13 cellular contexts compared by ENCODE assay signal in the genomic region with DNA sequence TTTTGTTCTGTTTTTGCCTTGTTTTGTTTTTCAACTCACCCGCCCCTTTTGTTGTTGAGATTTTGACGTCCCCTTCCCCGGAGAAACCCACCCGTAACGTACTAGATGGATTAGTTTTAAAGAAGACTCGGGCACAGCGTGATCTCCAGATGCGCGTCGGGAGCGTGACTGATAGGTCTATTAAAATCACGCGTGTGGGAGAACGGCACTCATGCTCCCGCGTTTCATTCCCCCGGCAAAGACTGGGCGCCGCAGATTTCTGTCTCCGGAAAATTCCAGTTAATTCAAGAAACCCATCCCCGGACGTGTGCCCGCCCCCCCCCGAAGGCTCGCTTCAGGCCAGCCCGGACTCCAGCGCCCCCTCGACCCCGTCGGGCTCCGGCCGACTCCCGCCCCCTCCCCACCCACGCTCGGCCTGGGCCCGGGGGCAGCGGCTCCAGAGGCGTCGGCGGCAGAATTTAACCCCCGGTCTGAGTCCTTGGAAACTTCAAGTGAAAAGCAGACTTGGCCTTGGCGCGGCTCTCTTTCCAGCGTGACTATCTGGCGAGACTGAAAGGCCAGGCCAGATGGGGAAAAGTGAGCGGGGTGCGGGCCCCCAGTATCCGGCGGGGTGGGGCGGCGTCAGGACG. TPM values are rescaled to one million over a fixed set of nuclear protein-coding genes. Genes with fewer than 3 reads are reported as not detected.
DNase-seq lines count a peak whose midpoint lies in the region; ATAC-seq and TF ChIP-seq lines count a peak whose summit lies in the region.
"Had no signal": no experiment of that assay in that cellular context is flagged by ENCODE, and none has a peak within 500 bp of the region (broad histone marks: within the 10 kb centered on the region; RNA-seq: fewer than 3 reads in every experiment).

No MANE protein-coding gene starts in this region.

- peaks cover 25% of the 10 kb centered on the region for H3K27me3 ChIP-seq in MG63
- peaks cover 0 to 97% (median 60%) of the 10 kb centered on the region in 4 donors for H3K27me3 ChIP-seq in esophagus muscularis mucosa
- peaks cover 81% of the 10 kb centered on the region for H3K27me3 ChIP-seq in trophoblast cell (ENCODE audit: insufficient read depth, low read length)

- H3K9me3 ChIP-seq in MG63 (no peaks in the 10 kb centered on the region), esophagus muscularis mucosa (no peaks in the 10 kb centered on the region), trophoblast cell (ENCODE audit: insufficient read depth, low read depth, low read length) (peaks cover 3% of the 10 kb centered on the region)
- H3K9me3 ChIP-seq: prostate gland had no signal

- peak overlapping the region; percentile 66 for H3K4me2 ChIP-seq in trophoblast cell (ENCODE audit: low read length)

- no peak overlapping the region for H3K4me3 Mint-ChIP-seq in T-helper 1 cell treated with Interleukin-12 subunit alpha and Interleukin-12 subunit beta and Interleukin-4 antibody, amounts not matched to agents 30 μg/mL and 1 μg/mL, for 36 hours
- H3K4me3 Mint-ChIP-seq in Calu3 (ENCODE audit: low read depth, unreplicated experiment), result no peak overlapping the region
- H3K4me3 Mint-ChIP-seq: dendritic cell treated with granulocyte-macrophage colony-stimulating factor and Interleukin-4, amounts not matched to agents 40 ng/mL and 50 ng/mL, for 4 days had no signal

- no peak for TF ChIP-seq POLR2A in esophagus muscularis mucosa (IDR thresholded peaks at IDR 0.05; ENCODE audit: low read depth)

- H3K36me3 Mint-ChIP-seq in T-helper 1 cell treated with Interleukin-12 subunit alpha and Interleukin-12 subunit beta and Interleukin-4 antibody, amounts not matched to agents 30 μg/mL and 1 μg/mL, for 36 hours (ENCODE audit: low read depth), result peaks cover 6% of the 10 kb centered on the region
- H3K36me3 Mint-ChIP-seq in Calu3 (ENCODE audit: insufficient read depth, unreplicated experiment), result no peaks in the 10 kb centered on the region

- peaks cover 24 to 43% (median 36%) of the 10 kb centered on the region in 4 donors for H3K4me1 ChIP-seq in esophagus muscularis mucosa
- H3K4me1 ChIP-seq in trophoblast cell (ENCODE audit: control insufficient read depth in 1 of 2, insufficient read depth in 2 of 2, low read length in 2 of 2), result peaks cover 15 to 18% of the 10 kb centered on the region in 2 experiments
- H3K4me1 ChIP-seq: prostate gland had no signal

- no peak overlapping the region for H2AFZ ChIP-seq in trophoblast cell (ENCODE audit: insufficient read depth, low read length, poor library complexity)

- H3K14ac ChIP-seq in trophoblast cell (ENCODE audit: low read length), result no peak overlapping the region

- no peak overlapping the region for H3K9ac ChIP-seq in trophoblast cell (ENCODE audit: low read length)

- no peak overlapping the region for H2AK5ac ChIP-seq in trophoblast cell (ENCODE audit: low read length)

- TF ChIP-seq CTCF in esophagus muscularis mucosa (IDR thresholded peaks at IDR 0.05) (no peak), Calu3 (IDR thresholded peaks at IDR 0.05; ENCODE audit: unreplicated experiment) (no peak)

- H3K27me3 Mint-ChIP-seq in T-helper 1 cell treated with Interleukin-12 subunit alpha and Interleukin-12 subunit beta and Interleukin-4 antibody, amounts not matched to agents 30 μg/mL and 1 μg/mL, for 36 hours (ENCODE audit: low read depth), result peaks cover 70% of the 10 kb centered on the region
- no peaks in the 10 kb centered on the region for H3K27me3 Mint-ChIP-seq in Calu3 (ENCODE audit: unreplicated experiment)

- peak overlapping the region; percentile 70 for H3K27ac Mint-ChIP-seq in T-helper 1 cell treated with Interleukin-12 subunit alpha and Interleukin-12 subunit beta and Interleukin-4 antibody, amounts not matched to agents 30 μg/mL and 1 μg/mL, for 36 hours
- H3K27ac Mint-ChIP-seq in Calu3 (ENCODE audit: unreplicated experiment), result no peak overlapping the region
- H3K27ac Mint-ChIP-seq: dendritic cell treated with granulocyte-macrophage colony-stimulating factor and Interleukin-4, amounts not matched to agents 40 ng/mL and 50 ng/mL, for 4 days had no signal

- no peak overlapping the region for H4K91ac ChIP-seq in trophoblast cell (ENCODE audit: low read depth, low read length)

- no peak overlapping the region for H4K12ac ChIP-seq in trophoblast cell (ENCODE audit: low read depth, low read length)

- H3K4me3 ChIP-seq in MG63 (peak overlapping the region; percentile 40), esophagus muscularis mucosa (peak overlapping the region; percentile 30 to 46 (median 38)), trophoblast cell (ENCODE audit: low read depth, low read length) (no peak overlapping the region)
- H3K4me3 ChIP-seq: prostate gland had no signal

- TF ChIP-seq EP300 in esophagus muscularis mucosa (IDR thresholded peaks at IDR 0.05), result no peak

- WGBS in esophagus muscularis mucosa, result 18% methylated on average over 26 of the region's 52 CpGs
- no CpG with 5 or more reads among the region's 52 CpGs for WGBS in trophoblast cell (ENCODE audit: extremely low coverage, insufficient coverage, insufficient read length)

- no peak overlapping the region for H2BK5ac ChIP-seq in trophoblast cell (ENCODE audit: low read depth, low read length, poor library complexity)

- peaks cover 7% of the 10 kb centered on the region for H3K4me1 Mint-ChIP-seq in T-helper 1 cell treated with Interleukin-12 subunit alpha and Interleukin-12 subunit beta and Interleukin-4 antibody, amounts not matched to agents 30 μg/mL and 1 μg/mL, for 36 hours (ENCODE audit: low read depth)
- no peaks in the 10 kb centered on the region for H3K4me1 Mint-ChIP-seq in Calu3 (ENCODE audit: low read depth, unreplicated experiment)

- DNase-seq in T-helper 1 cell (no peak), MG63 (no peak), esophagus muscularis mucosa (ENCODE audit: extremely low spot score) (no peak), trophoblast cell (no peak), superior temporal gyrus (ENCODE audit: extremely low spot score) (no peak), Calu3 (no peak)
- DNase-seq: activated CD8-positive, alpha-beta memory T cell treated with anti-CD3 and anti-CD28 coated beads, Interleukin-2, amount 50 U/mL, for 48 hours had no signal

- no peak overlapping the region for H4K8ac ChIP-seq in trophoblast cell (ENCODE audit: low read depth, low read length)

- H3K18ac ChIP-seq in trophoblast cell (ENCODE audit: low read length), result no peak overlapping the region

- peaks cover 14% of the 10 kb centered on the region for H3K9me3 Mint-ChIP-seq in T-helper 1 cell treated with Interleukin-12 subunit alpha and Interleukin-12 subunit beta and Interleukin-4 antibody, amounts not matched to agents 30 μg/mL and 1 μg/mL, for 36 hours
- H3K9me3 Mint-ChIP-seq in Calu3 (ENCODE audit: low read depth, unreplicated experiment), result peaks cover 2% of the 10 kb centered on the region
- H3K9me3 Mint-ChIP-seq: dendritic cell treated with granulocyte-macrophage colony-stimulating factor and Interleukin-4, amounts not matched to agents 40 ng/mL and 50 ng/mL, for 4 days had no signal

- no peak overlapping the region for H3K4ac ChIP-seq in trophoblast cell (ENCODE audit: low read depth, low read length)

- no peak overlapping the region for H2BK120ac ChIP-seq in trophoblast cell (ENCODE audit: insufficient read depth, low read length, poor library complexity)

- BruUV-seq in Calu3 (replicated peaks; lab: Mats Ljungman, UMichigan), result no TSS peak

- no peak for ATAC-seq in HG02642 (IDR thresholded peaks at IDR 0.05; ENCODE audit: poor library complexity, unreplicated experiment)

- CTCF ChIA-PET in Calu3 (lab: Charles Lee), result no interaction called here

- intact Hi-C loops in esophagus muscularis mucosa (cut with DNase I) (no loop called here), Calu3 (cut with micrococcal nuclease; ENCODE audit: unreplicated experiment) (no loop called here)

- no peak overlapping the region for H3K27ac ChIP-seq in esophagus muscularis mucosa (replicated peaks in 1 of 4)
- no peak overlapping the region for H3K27ac ChIP-seq in trophoblast cell (ENCODE audit: low read depth, low read length)
- H3K27ac ChIP-seq: prostate gland had no signal

- no peaks in the 10 kb centered on the region for H3K79me1 ChIP-seq in trophoblast cell (ENCODE audit: low read length)

- H3K36me3 ChIP-seq in MG63 (no peaks in the 10 kb centered on the region), esophagus muscularis mucosa (no peaks in the 10 kb centered on the region), trophoblast cell (ENCODE audit: control insufficient read depth in 1 of 2, insufficient read depth in 2 of 2, low read length in 2 of 2) (no peaks in the 10 kb centered on the region)
- H3K36me3 ChIP-seq: prostate gland had no signal

- no peak overlapping the region for H2BK12ac ChIP-seq in trophoblast cell (ENCODE audit: low read length)

- no peaks in the 10 kb centered on the region for H3K79me2 ChIP-seq in trophoblast cell (ENCODE audit: control insufficient read depth, insufficient read depth, low read length, poor library complexity)

- no peak overlapping the region for H3K23ac ChIP-seq in trophoblast cell (ENCODE audit: low read length)

RNA-seq across cellular contexts. Expression of gene SOX1, which starts 5.1 kb away (rescaled TPM):
- not detected in 2 replicates for total RNA-seq in MG63 (2014; rRNA removed; shearing (Covaris generic); ENCODE audit: low replicate concordance)
- total RNA-seq in esophagus muscularis mucosa, result under 1 TPM in 2 of 4 donors, not detected in 2; under 0.01 to 0.17 TPM
- polyA plus RNA-seq in trophoblast cell (2013), result not detected in 2 replicates
- total RNA-seq in Calu3 (2022), result not detected in 2 replicates
- total RNA-seq: mesenteric fat pad, urinary bladder had no signal
- polyA plus RNA-seq: urinary bladder had no signal
